In the genomic region with DNA sequence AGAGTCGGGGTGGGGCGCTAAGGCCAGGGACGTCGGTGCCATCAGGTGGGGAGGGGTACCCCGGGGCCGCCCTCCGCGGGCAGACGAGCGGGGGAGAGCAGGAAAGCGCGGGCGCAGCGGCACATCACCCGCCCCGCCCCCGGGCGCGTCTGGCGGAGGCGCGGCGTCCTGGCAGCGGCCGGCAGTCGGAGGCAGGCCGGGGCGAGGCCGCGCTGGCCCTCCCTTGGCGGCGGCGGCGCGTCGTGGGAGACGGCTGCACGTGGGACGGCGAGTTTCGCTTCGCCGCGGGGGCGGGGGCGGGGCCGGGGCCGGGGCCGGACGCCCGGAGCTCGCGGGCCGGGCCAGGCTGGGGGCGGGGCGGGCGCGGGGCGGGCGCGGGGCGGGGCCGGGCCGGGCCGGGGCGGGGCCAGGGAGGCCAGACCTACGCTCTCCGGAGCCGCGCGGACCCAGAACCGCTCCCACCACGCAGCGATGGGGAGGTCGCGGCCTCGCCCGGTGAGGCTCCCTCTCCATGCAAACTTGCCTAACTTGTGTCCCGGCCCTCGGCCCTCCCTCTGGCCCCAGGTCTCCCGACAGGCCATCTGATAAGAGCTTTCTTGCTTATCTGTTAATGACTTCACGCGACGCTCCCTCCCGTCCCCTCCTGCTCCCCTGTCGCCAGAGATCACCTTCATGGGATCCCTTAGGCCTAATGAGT, we compare ENCODE assay signal across 8 cellular contexts. TPM values are rescaled to one million over a fixed set of nuclear protein-coding genes. Genes with fewer than 3 reads are reported as not detected.
A peak's percentile ranks its signal among the peaks of the same experiment; 100 is the strongest.
DNase-seq lines count a peak whose midpoint lies in the region; ATAC-seq and TF ChIP-seq lines count a peak whose summit lies in the region.

No MANE protein-coding gene starts in this region.

- H3K27ac ChIP-seq in coronary artery (peak overlapping the region in 1 of 2 donors; percentile 75), left lung (peak overlapping the region; percentile 50 to 53)

- intact Hi-C loops in left lung (cut with DNase I), result no loop called here

- H3K9me3 ChIP-seq in MG63, result no peaks in the 10 kb centered on the region
- no peaks in the 10 kb centered on the region for H3K9me3 ChIP-seq in left lung

- H3K27me3 ChIP-seq in MG63 (no peaks in the 10 kb centered on the region), left lung (peaks cover 0 to 29% of the 10 kb centered on the region in 2 donors)

- H3K4me1 ChIP-seq in left lung, result peaks cover 14 to 45% of the 10 kb centered on the region in 2 donors

- peak; percentile 45 for ATAC-seq in GM21576 (IDR thresholded peaks at IDR 0.05; ENCODE audit: unreplicated experiment)
- peak; percentile 68 for ATAC-seq in left lung
- no peak for ATAC-seq in GM19328 (IDR thresholded peaks at IDR 0.05; ENCODE audit: unreplicated experiment)

- H3K36me3 ChIP-seq in MG63 (no peaks in the 10 kb centered on the region), left lung (no peaks in the 10 kb centered on the region)

- DNase-seq in COLO829 (ENCODE audit: low spot score) (peak; percentile 33), MG63 (peak; percentile 71), coronary artery (ENCODE audit: low spot score) (no peak), left lung (peak; percentile 71 to 90)
- peak; percentile 32 for DNase-seq in activated CD4-positive, alpha-beta T cell treated with anti-CD3 and anti-CD28 coated beads for 1 hour
- peak; percentile 60 for DNase-seq in stimulated activated CD4-positive, alpha-beta T cell treated with anti-CD3 and anti-CD28 coated beads, Interleukin-4, amount 100 ng/mL, for 1 hour

- H3K4me3 ChIP-seq in MG63, result peak overlapping the region; percentile 27
- peak overlapping the region; percentile 81 for H3K4me3 ChIP-seq in coronary artery
- peak overlapping the region; percentile 19 to 35 for H3K4me3 ChIP-seq in left lung

- no peak for TF ChIP-seq CTCF in coronary artery (IDR thresholded peaks at IDR 0.05)
- no peak for TF ChIP-seq CTCF in left lung (IDR thresholded peaks at IDR 0.05)

RNA-seq across cellular contexts. Expression of a gene that starts 12.5 kb away (rescaled TPM):
- total RNA-seq in MG63 (2014; rRNA removed; shearing (Covaris generic); ENCODE audit: low replicate concordance), result 7.1 and 14.5 TPM in 2 replicates
- total RNA-seq in left lung, result 100 to 1,000 TPM; 107 to 147 TPM

RNA-seq across cellular contexts. Expression of a gene that starts 53.5 kb away (rescaled TPM):
- 11.7 and 21.8 TPM in 2 replicates for total RNA-seq in MG63 (2014; rRNA removed; shearing (Covaris generic); ENCODE audit: low replicate concordance)
- total RNA-seq in left lung, result 10 to 100 TPM; 26.5 to 27.0 TPM

Comparison
In these comparisons a context has a peak if more than half of its experiments do, and no peak if none do; other contexts are left out.
1. H3K4me3 ChIP-seq: peak in every context shown above with its lines; median percentile 81 in coronary artery; 27 in MG63; 27 in left lung.